In genomic region chr14:24309538-24310386, GRCh38 we compare ENCODE assay signal across 9 cellular contexts. TPM values are rescaled to one million over a fixed set of nuclear protein-coding genes. Genes with fewer than 3 reads are reported as not detected.
DNase-seq lines count a peak whose midpoint lies in the region; ATAC-seq and TF ChIP-seq lines count a peak whose summit lies in the region.
"Had no signal": no experiment of that assay in that cellular context is flagged by ENCODE, and none has a peak within 500 bp of the region (broad histone marks: within the 10 kb centered on the region; RNA-seq: fewer than 3 reads in every experiment).

TSS of gene LTB4R2 (plus strand) at chr14:24310140. CDS start at chr14:24310665, 525 bp downstream.

- H3K4me3 Mint-ChIP-seq in CD8-positive, alpha-beta T cell: peak within 1 kb of the TSS; percentile 75
- peak within 1 kb of the TSS; percentile 81 for H3K4me3 Mint-ChIP-seq in endothelial cell (ENCODE audit: unreplicated experiment)

- H3K9me3 Mint-ChIP-seq in CD8-positive, alpha-beta T cell: no peaks in the 10 kb centered on the region
- no peaks in the 10 kb centered on the region for H3K9me3 Mint-ChIP-seq in endothelial cell (ENCODE audit: unreplicated experiment)

- H2AFZ ChIP-seq in neuronal stem cell (ENCODE audit: low read length): no peak within 1 kb of the TSS

- no peak within 1 kb of the TSS for H3K23ac ChIP-seq in neuronal stem cell (ENCODE audit: low read depth, low read length, poor library complexity)

- peaks cover 20% of the 10 kb centered on the region for H3K36me3 ChIP-seq in CD8-positive, alpha-beta T cell (ENCODE audit: insufficient read depth, low read length)
- H3K36me3 ChIP-seq in neuronal stem cell (replicated peaks in 1 of 2; ENCODE audit: control insufficient read depth in 2 of 2, insufficient read depth in 2 of 2, low read length in 2 of 2): peaks cover 20 to 57% of the 10 kb centered on the region in 2 donors

- no peak within 1 kb of the TSS for H2BK12ac ChIP-seq in neuronal stem cell (ENCODE audit: low read length)

- no peak for TF ChIP-seq CTCF in CD8-positive, alpha-beta T cell (IDR thresholded peaks at IDR 0.05)
- TF ChIP-seq CTCF in endothelial cell (IDR thresholded peaks at IDR 0.05; ENCODE audit: unreplicated experiment): no peak

- no peak within 1 kb of the TSS for H4K8ac ChIP-seq in neuronal stem cell (ENCODE audit: low read depth, low read length)

- peak within 1 kb of the TSS; percentile 52 for H3K4me3 ChIP-seq in CD8-positive, alpha-beta T cell (ENCODE audit: low read depth, low read length)
- H3K4me3 ChIP-seq in neuronal stem cell (ENCODE audit: low read length in 2 of 2): no peak within 1 kb of the TSS
- H3K4me3 ChIP-seq: SJSA1 had no signal

- no peak within 1 kb of the TSS for H2AK5ac ChIP-seq in neuronal stem cell (ENCODE audit: low read depth, low read length)

- no peak within 1 kb of the TSS for H2BK15ac ChIP-seq in neuronal stem cell (ENCODE audit: low read length)

- peaks cover 34% of the 10 kb centered on the region for H3K36me3 Mint-ChIP-seq in CD8-positive, alpha-beta T cell
- H3K36me3 Mint-ChIP-seq in endothelial cell (ENCODE audit: low read depth, unreplicated experiment): peaks cover 33% of the 10 kb centered on the region

- peak within 1 kb of the TSS; percentile 63 for H3K27ac ChIP-seq in CD8-positive, alpha-beta T cell (ENCODE audit: low read depth, low read length)
- no peak within 1 kb of the TSS for H3K27ac ChIP-seq in neuronal stem cell (replicated peaks; ENCODE audit: low read length)
- H3K27ac ChIP-seq: SJSA1 had no signal

- DNase-seq in CD8-positive, alpha-beta T cell: no peak
- DNase-seq in NCI-H69 (lab: John Stamatoyannopoulos, UW): peak; percentile 46
- DNase-seq in endothelial cell (ENCODE audit: low spot score): no peak
- DNase-seq in neuronal stem cell (ENCODE audit: low spot score): no peak
- no peak for DNase-seq in posterior vena cava (ENCODE audit: low spot score)

- CTCF ChIA-PET in CD8-positive, alpha-beta T cell (lab: Charles Lee): interaction anchor here (0.8 to 10.6 kb wide), 15 partner anchors 8 to 252 kb away, joined by 3 to 192 read pairs (median 15); partner anchors contain the start of genes ADCY4, DHRS1, KHNYN and MDP1

- H3K18ac ChIP-seq in neuronal stem cell (ENCODE audit: low read length): no peak within 1 kb of the TSS

- H3K9me3 ChIP-seq in CD8-positive, alpha-beta T cell (ENCODE audit: low read length): no peaks in the 10 kb centered on the region
- H3K9me3 ChIP-seq in neuronal stem cell (replicated peaks in 1 of 2; ENCODE audit: control insufficient read depth in 2 of 2, insufficient read depth in 1 of 2, low read depth in 1 of 2, low read length in 2 of 2): no peaks in the 10 kb centered on the region
- H3K9me3 ChIP-seq: SJSA1 had no signal

- no peaks in the 10 kb centered on the region for H3K27me3 ChIP-seq in CD8-positive, alpha-beta T cell (ENCODE audit: insufficient read depth, low read length)
- no peaks in the 10 kb centered on the region for H3K27me3 ChIP-seq in neuronal stem cell (ENCODE audit: control insufficient read depth in 3 of 3, insufficient read depth in 3 of 3, low read depth in 1 of 3, low read length in 3 of 3)
- H3K27me3 ChIP-seq: SJSA1 had no signal

- POLR2A ChIA-PET in CD8-positive, alpha-beta T cell (lab: Charles Lee): interaction anchor here (0.8 to 3.2 kb wide), 13 partner anchors 9 to 132 kb away, joined by 3 to 35 read pairs (median 5); partner anchors contain the start of genes CBLN3, DHRS1, GMPR2 and KHNYN

- H2BK5ac ChIP-seq in neuronal stem cell (ENCODE audit: low read length): no peak within 1 kb of the TSS

- intact Hi-C loops in CD8-positive, alpha-beta T cell (cut with DNase I, micrococcal nuclease): loop anchor here (1.0 to 5.0 kb wide), 5 partner anchors 10 to 67 kb away; partner anchors contain the start of genes DHRS1 (in 1 of the 2), NOP9 (in 1 of the 2), RABGGTA (in 1 of the 2) and TINF2 (in 1 of the 2)
- intact Hi-C loops in posterior vena cava (cut with DNase I): loop anchor here in 1 of 2 donors (10.0 kb wide), 1 partner anchor 55 kb away; no protein-coding TSS in a partner anchor

- H4K91ac ChIP-seq in neuronal stem cell (ENCODE audit: low read depth, low read length, poor library complexity): no peak within 1 kb of the TSS

- peaks cover 62% of the 10 kb centered on the region for H3K4me1 Mint-ChIP-seq in CD8-positive, alpha-beta T cell (ENCODE audit: low read depth)
- H3K4me1 Mint-ChIP-seq in endothelial cell (ENCODE audit: unreplicated experiment): peaks cover 60% of the 10 kb centered on the region

- peak within 1 kb of the TSS; percentile 90 for H3K27ac Mint-ChIP-seq in CD8-positive, alpha-beta T cell
- peak within 1 kb of the TSS; percentile 74 for H3K27ac Mint-ChIP-seq in endothelial cell (ENCODE audit: unreplicated experiment)

- no peak within 1 kb of the TSS for H3K14ac ChIP-seq in neuronal stem cell (ENCODE audit: low read length)

- no peak for ATAC-seq in CD8-positive, alpha-beta T cell
- ATAC-seq in HG02973 (IDR thresholded peaks at IDR 0.05; ENCODE audit: unreplicated experiment) (no peak), GM19351 (IDR thresholded peaks at IDR 0.05; ENCODE audit: unreplicated experiment) (no peak), HG02852 (IDR thresholded peaks at IDR 0.05; ENCODE audit: unreplicated experiment) (no peak)

- peaks cover 56% of the 10 kb centered on the region for H3K4me1 ChIP-seq in CD8-positive, alpha-beta T cell (ENCODE audit: insufficient read depth, low read length)
- no peaks in the 10 kb centered on the region for H3K4me1 ChIP-seq in neuronal stem cell (ENCODE audit: control insufficient read depth in 2 of 2, insufficient read depth in 1 of 2, low read depth in 1 of 2, low read length in 2 of 2)
- H3K4me1 ChIP-seq: SJSA1 had no signal

- H3K4ac ChIP-seq in neuronal stem cell (ENCODE audit: low read length): no peak within 1 kb of the TSS

- no peaks in the 10 kb centered on the region for H3K27me3 Mint-ChIP-seq in CD8-positive, alpha-beta T cell (ENCODE audit: low read depth)
- peaks cover 16% of the 10 kb centered on the region for H3K27me3 Mint-ChIP-seq in endothelial cell (ENCODE audit: unreplicated experiment)

- H2BK120ac ChIP-seq in neuronal stem cell (ENCODE audit: low read depth, low read length): no peak within 1 kb of the TSS

- H3K79me1 ChIP-seq in neuronal stem cell (ENCODE audit: low read depth, low read length): no peaks in the 10 kb centered on the region

- whole genome bisulfite sequencing in neuronal stem cell (ENCODE audit: extremely low coverage in 2 of 2, insufficient read length in 2 of 2, insufficient replicate concordance in 1 of 2), 2 donors: no CpG with 5 or more reads among the region's 6 CpGs

- H3K4me2 ChIP-seq in neuronal stem cell (ENCODE audit: insufficient read depth, low read length, poor library complexity, severe bottlenecking): no peak within 1 kb of the TSS

- peak within 1 kb of the TSS; percentile 1 for H3K9ac ChIP-seq in neuronal stem cell (ENCODE audit: low read depth, low read length, poor library complexity)

RNA-seq across cellular contexts. Expression of gene LTB4R2, which starts in this region (rescaled TPM):
- total RNA-seq in CD8-positive, alpha-beta T cell: 10 to 100 TPM; 18.9 to 21.5 TPM
- 13.3 TPM for total RNA-seq in endothelial cell (ENCODE audit: unreplicated experiment)
- 1.1 TPM for polyA plus RNA-seq in neuronal stem cell (2013, experiment 1 of 2)
- 1.2 TPM for polyA plus RNA-seq in neuronal stem cell (2013, experiment 2 of 2)
- total RNA-seq in posterior vena cava: 1 to 10 TPM; 2.5 to 4.0 TPM
